ENCODE assay signal across 28 cellular contexts in genomic region chr16:70255584-70255983, GRCh38.
"Had no signal": no experiment of that assay in that cellular context is flagged by ENCODE, and none has a peak within 500 bp of the region (broad histone marks: within the 10 kb centered on the region; RNA-seq: fewer than 3 reads in every experiment).

No MANE protein-coding gene starts in this region.

- H3K27ac ChIP-seq: left ventricle myocardium inferior, ovary, prostate gland, sigmoid colon, thyroid gland, upper lobe of right lung had no signal

- H3K9me3 ChIP-seq: left ventricle myocardium inferior, mucosa of descending colon, ovary, prostate gland, sigmoid colon, thyroid gland, upper lobe of right lung had no signal

- DNase-seq: activated CD4-positive, alpha-beta T cell treated with anti-CD3 and anti-CD28 coated beads for 36 hours; activated CD4-positive, CD25-positive, alpha-beta regulatory T cell; activated CD8-positive, alpha-beta T cell treated with anti-CD3 and anti-CD28 coated beads, Interleukin-2, amount 10 ng/mL, durations not matched to agents 7 days and 5 days; activated naive CD4-positive, alpha-beta T cell treated with Interleukin-2 at 50 U/mL for 16 hours; anterior cingulate cortex; dermis blood vessel endothelial cell; effector memory CD4-positive, alpha-beta T cell; glutamatergic neuron; islet precursor cell; left ventricle myocardium inferior; mesendoderm; mucosa of descending colon; ovary; retina; sigmoid colon; small intestine; stimulated activated CD4-positive, alpha-beta T cell treated with anti-CD3 and anti-CD28 coated beads, Interleukin-4, amount 100 ng/mL, for 4 hours; stimulated activated CD8-positive, alpha-beta memory T cell treated with anti-CD3 and anti-CD28 coated beads, Interleukin-4, amount 100 ng/mL, for 48 hours; T-helper 1 cell; thyroid gland; upper lobe of right lung had no signal

- H3K4me1 ChIP-seq: prostate gland had no signal

- ATAC-seq: activated CD4-positive, alpha-beta T cell treated with anti-CD3 and anti-CD28 coated beads for 36 hours; activated CD8-positive, alpha-beta T cell treated with anti-CD3 and anti-CD28 coated beads, Interleukin-2, amount 10 ng/mL, durations not matched to agents 7 days and 5 days; mucosa of descending colon; stimulated activated memory B cell treated with anti-CD40 and anti-IgM and Interleukin-4, amounts not matched to agents 10 μg/mL and 1 μg/mL and 100 μg/mL, for 72 hours; stimulated activated naive CD8-positive, alpha-beta T cell treated with anti-CD3 and anti-CD28 coated beads, Interleukin-15, amount 100 ng/mL, for 72 hours; upper lobe of right lung had no signal

- H3K4me3 ChIP-seq: left ventricle myocardium inferior, lung, mucosa of descending colon, ovary, prostate gland, sigmoid colon, thyroid gland, upper lobe of right lung had no signal

- H3K27me3 ChIP-seq: ovary, sigmoid colon, thyroid gland, upper lobe of right lung had no signal

- FAIRE-seq: bronchial epithelial cell, colon, frontal cortex, small intestine had no signal

- H3K36me3 ChIP-seq: ovary had no signal
